ENCODE assay signal across 8 cellular contexts in genomic region chr2:88055049-88055435, GRCh38. TPM values are rescaled to one million over a fixed set of nuclear protein-coding genes. Genes with fewer than 3 reads are reported as not detected.
A peak's percentile ranks its signal among the peaks of the same experiment; 100 is the strongest.
DNase-seq lines count a peak whose midpoint lies in the region; ATAC-seq and TF ChIP-seq lines count a peak whose summit lies in the region.

No MANE protein-coding gene starts in this region.

- ATAC-seq in GM21717 (IDR thresholded peaks at IDR 0.05; ENCODE audit: unreplicated experiment) (no peak), GM18502 (IDR thresholded peaks at IDR 0.05; ENCODE audit: poor library complexity, unreplicated experiment) (no peak)

- H4K20me1 ChIP-seq in mammary epithelial cell (ENCODE audit: insufficient read depth, low read length) = no peaks in the 10 kb centered on the region

- H3K79me2 ChIP-seq in mammary epithelial cell (ENCODE audit: insufficient read depth, low read length) = peaks cover 39% of the 10 kb centered on the region

- TF ChIP-seq POLR2A in tibial nerve (IDR thresholded peaks at IDR 0.05) = no peak

- H3K4me3 ChIP-seq in mammary epithelial cell (replicated peaks in 1 of 3; ENCODE audit: insufficient read depth in 1 of 3, low read depth in 2 of 3, low read length in 3 of 3) (peak overlapping the region; percentile 79 to 91 (median 79)), liver (ENCODE audit: low read depth in 1 of 3, low read length in 3 of 3) (peak overlapping the region; percentile 72 to 99 (median 90)), tibial nerve (peak overlapping the region; percentile 66 to 96 (median 80))

- CTCF ChIA-PET in mammary epithelial cell (lab: Charles Lee; ENCODE audit: low non-redundant PET) = no interaction called here

- no TSS peak for BruUV-seq in mammary epithelial cell (replicated peaks; lab: Mats Ljungman, UMichigan)

- dilution Hi-C loops in mammary epithelial cell (cut with HindIII; ENCODE audit: low sequenced_read_pairs) = no loop called here

- H3K9me3 ChIP-seq in ES-I3 (ENCODE audit: control insufficient read depth, insufficient read depth, low read length) = no peaks in the 10 kb centered on the region
- H3K9me3 ChIP-seq in mammary epithelial cell (replicated peaks; ENCODE audit: insufficient read depth, low read length) = no peaks in the 10 kb centered on the region
- H3K9me3 ChIP-seq in liver (ENCODE audit: control insufficient read depth in 4 of 4, low read length in 3 of 4) = no peaks in the 10 kb centered on the region
- no peaks in the 10 kb centered on the region for H3K9me3 ChIP-seq in tibial nerve

- H3K36me3 ChIP-seq in ES-I3 (ENCODE audit: insufficient read depth, low read length) (no peaks in the 10 kb centered on the region), mammary epithelial cell (ENCODE audit: insufficient read depth, low read length) (peaks cover 4% of the 10 kb centered on the region), liver (ENCODE audit: control insufficient read depth in 4 of 4, insufficient read depth in 3 of 4, low read depth in 1 of 4, low read length in 3 of 4) (no peaks in the 10 kb centered on the region), tibial nerve (peaks cover 0 to 3% (median 0%) of the 10 kb centered on the region in 3 donors)

- H3K27ac ChIP-seq in mammary epithelial cell (ENCODE audit: insufficient read depth, low read depth, low read length) (peak overlapping the region; percentile 88), liver (ENCODE audit: low read depth in 1 of 2, low read length in 2 of 2) (peak overlapping the region; percentile 92 to 96), tibial nerve (peak overlapping the region; percentile 93 to 99 (median 96))

- intact Hi-C loops in mammary epithelial cell (cut with micrococcal nuclease) = loop anchor here (1.0 kb wide), 2 partner anchors 17 to 39 kb away; partner anchors contain the start of gene RNU2-63P

- H3K4me1 ChIP-seq in ES-I3 (ENCODE audit: insufficient read depth, low read length) (peaks cover 6% of the 10 kb centered on the region; the same call in 1 of the 2 replicates), mammary epithelial cell (ENCODE audit: insufficient read depth, low read length) (peaks cover 19% of the 10 kb centered on the region), liver (ENCODE audit: control insufficient read depth in 4 of 4, insufficient read depth in 4 of 4, low read length in 3 of 4) (peaks cover 4 to 27% (median 17%) of the 10 kb centered on the region in 4 donors), tibial nerve (peaks cover 0 to 41% (median 19%) of the 10 kb centered on the region in 4 donors)

- TF ChIP-seq CTCF in mammary epithelial cell (conservative IDR thresholded peaks at IDR 0.05 in 1 of 2, IDR thresholded peaks at IDR 0.05 in 1 of 2; ENCODE audit: extremely low read depth in 1 of 2, insufficient read depth in 1 of 2, low read depth in 1 of 2, low read length in 2 of 2) (no peak), liver (IDR thresholded peaks at IDR 0.05; ENCODE audit: low read depth, low read length, missing input control) (no peak), tibial nerve (IDR thresholded peaks at IDR 0.05) (no peak)

- TF ChIP-seq EP300 in tibial nerve (IDR thresholded peaks at IDR 0.05) = no peak

- TF ChIP-seq RAD21 in liver (IDR thresholded peaks at IDR 0.05) = no peak

- in situ Hi-C loops in mammary epithelial cell (cut with MboI; ENCODE audit: low sequenced_read_pairs in 2 of 2) = no loop called here

- H3K27me3 ChIP-seq in mammary epithelial cell (ENCODE audit: insufficient read depth, low read length) = no peaks in the 10 kb centered on the region
- H3K27me3 ChIP-seq in liver (ENCODE audit: control insufficient read depth in 4 of 4, insufficient read depth in 4 of 4, low read length in 3 of 4) = no peaks in the 10 kb centered on the region
- H3K27me3 ChIP-seq in tibial nerve = no peaks in the 10 kb centered on the region

- DNase-seq in NCI-H146 (lab: John Stamatoyannopoulos, UW) (peak; percentile 47), mammary epithelial cell (no peak), tibial nerve (ENCODE audit: low spot score in 2 of 2) (peak in 1 of 2 donors; percentile 7), NOMO-1 treated with dmso at 0.1 percent for 144 hours (lab: John Stamatoyannopoulos, UW; ENCODE audit: unreplicated experiment) (no peak)

- peak overlapping the region; percentile 91 for H2AFZ ChIP-seq in mammary epithelial cell (ENCODE audit: low read depth, low read length)

- WGBS in mammary epithelial cell (ENCODE audit: low coverage, missing lambda C conversion rate) = 1% methylated on average over 11 of the region's 17 CpGs
- WGBS in liver = under 1% methylated on average over 17 of the region's 17 CpGs
- 0% methylated on average over 17 of the region's 17 CpGs for WGBS in tibial nerve, 2 donors

- H3K9ac ChIP-seq in ES-I3 (ENCODE audit: low read depth, low read length) (peak overlapping the region; percentile 96), mammary epithelial cell (ENCODE audit: insufficient read depth, low read length) (peak overlapping the region; percentile 92), liver (ENCODE audit: low read depth in 1 of 2, low read length in 2 of 2) (peak overlapping the region; percentile 82 to 87)

- H3K4me2 ChIP-seq in mammary epithelial cell (ENCODE audit: insufficient read depth, low read depth, low read length) = peak overlapping the region; percentile 86

TF ChIP-seq in liver, 16 proteins besides CTCF, POLR2A, EP300 and RAD21:
- TF ChIP-seq HNF4A (conservative IDR thresholded peaks at IDR 0.05) = no peak
- no peak for TF ChIP-seq MAX (IDR thresholded peaks at IDR 0.05)
- no peak for TF ChIP-seq FOXA2 (IDR thresholded peaks at IDR 0.05)
- TF ChIP-seq YY1 (IDR thresholded peaks at IDR 0.05) = no peak
- TF ChIP-seq RXRA (IDR thresholded peaks at IDR 0.05) = no peak
- no peak for TF ChIP-seq HNF4G (IDR thresholded peaks at IDR 0.05)
- no peak for TF ChIP-seq SP1 (IDR thresholded peaks at IDR 0.05)
- TF ChIP-seq GABPA (IDR thresholded peaks at IDR 0.05 in 1 of 2, conservative IDR thresholded peaks at IDR 0.05 in 1 of 2) = no peak
- TF ChIP-seq JUND (IDR thresholded peaks at IDR 0.05) = no peak

RNA-seq across cellular contexts. Expression of gene KRCC1, which starts 0.5 kb away (rescaled TPM):
- 10 to 100 TPM; 12.7 to 24.5 TPM for total RNA-seq in mammary epithelial cell
- polyA plus RNA-seq in mammary epithelial cell = 11.5 TPM
- 0.31 TPM for polyA minus RNA-seq in mammary epithelial cell
- total RNA-seq in liver = 10 to 100 TPM in 1 of 2 donors, 1 to 10 TPM in 1; 7.0 to 10.0 TPM
- polyA plus RNA-seq in liver = 10 to 100 TPM; 12.9 to 14.8 TPM
- 10 to 100 TPM; 29.4 to 39.3 (median 32.2) TPM for total RNA-seq in tibial nerve

RNA-seq across cellular contexts. Expression of gene SMYD1, which starts 12.6 kb away (rescaled TPM):
- total RNA-seq in mammary epithelial cell (under 1 TPM in 1 of 2 donors, not detected in 1; 0.33 TPM), liver (not detected), tibial nerve (1 to 10 TPM in 1 of 4 donors, under 1 TPM in 1, not detected in 2; 0.21 to 3.3 TPM)
- polyA plus RNA-seq in mammary epithelial cell (not detected), liver (not detected)
- not detected for polyA minus RNA-seq in mammary epithelial cell

RNA-seq across cellular contexts. Expression of gene RNU2-63P, which starts 38.7 kb away (rescaled TPM):
- 10 to 100 TPM in 1 of 2 donors, 1 to 10 TPM in 1; 6.8 to 94.5 TPM for total RNA-seq in mammary epithelial cell
- not detected for polyA plus RNA-seq in mammary epithelial cell
- not detected for polyA minus RNA-seq in mammary epithelial cell
- not detected for total RNA-seq in liver
- polyA plus RNA-seq in liver = not detected
- total RNA-seq in tibial nerve = not detected

Comparison
In these comparisons a context has a peak if more than half of its experiments do, and no peak if none do; other contexts are left out.
1. RNA of gene RNU2-63P, which starts 38.7 kb away (total RNA-seq): 6.8 to 94.5 TPM in mammary epithelial cell; not detected in liver and not detected in tibial nerve; every median in the first group is over 4 times any median in the second.
2. Peak in every context shown above with its lines, with median percentiles within 50 percentile points of each other: H3K9ac ChIP-seq, H3K27ac ChIP-seq and H3K4me3 ChIP-seq.